Comparison of ENCODE assay signal across 15 cellular contexts in the genomic region with DNA sequence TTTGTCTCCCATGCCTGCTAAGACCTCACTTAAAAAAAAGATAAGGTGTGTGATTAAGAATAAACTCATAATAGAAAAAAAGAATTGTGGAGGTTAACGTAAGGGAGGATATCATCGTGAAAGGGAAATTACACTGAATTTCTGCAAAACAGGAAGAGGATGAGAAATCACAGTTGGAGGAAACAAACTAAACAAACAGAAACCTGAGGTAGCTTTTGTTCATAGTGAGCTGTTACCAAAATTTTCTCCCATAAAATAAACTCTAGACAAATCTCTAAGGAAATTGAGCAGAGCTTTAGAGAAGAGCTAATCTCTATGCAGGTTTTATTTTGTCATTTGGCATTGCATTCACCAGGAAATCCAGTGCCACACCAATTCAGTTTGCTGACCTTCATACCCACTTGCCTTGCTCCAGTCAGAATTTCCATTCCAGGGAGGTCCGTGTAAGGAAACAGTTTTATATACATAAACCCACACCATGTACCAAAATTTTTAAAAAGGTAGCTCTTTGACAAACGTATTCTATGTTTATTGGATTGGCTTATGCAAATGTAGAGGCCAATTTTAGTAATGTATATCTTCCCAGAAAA.
"Had no signal": no experiment of that assay in that cellular context is flagged by ENCODE, and none has a peak within 500 bp of the region (broad histone marks: within the 10 kb centered on the region; RNA-seq: fewer than 3 reads in every experiment).

No MANE protein-coding gene starts in this region.

- DNase-seq: activated CD4-positive, alpha-beta T cell treated with anti-CD3 and anti-CD28 coated beads for 48 hours; activated CD8-positive, alpha-beta memory T cell treated with anti-CD3 and anti-CD28 coated beads for 24 hours; activated naive CD4-positive, alpha-beta T cell; activated naive CD8-positive, alpha-beta T cell treated with anti-CD3 and anti-CD28 coated beads, Interleukin-2, amount 50 U/mL, for 24 hours; dorsolateral prefrontal cortex; endodermal cell; hippocampal formation; left ventricle myocardium superior; mesendoderm; stomach; testis; upper lobe of left lung had no signal

- H3K36me3 ChIP-seq: stomach, upper lobe of left lung had no signal

- H3K4me3 ChIP-seq: dorsolateral prefrontal cortex, stomach, testis, upper lobe of left lung had no signal

- H3K9me3 ChIP-seq: testis, upper lobe of left lung had no signal

- ATAC-seq: activated naive CD8-positive, alpha-beta T cell treated with anti-CD3 and anti-CD28 coated beads, Interleukin-2, amount 50 U/mL, for 24 hours; left ventricle myocardium superior; sciatic nerve had no signal

- FAIRE-seq: astrocyte, bronchial epithelial cell had no signal
